In genomic region chr11:27234043-27234668, GRCh38 we compare ENCODE assay signal across 8 cellular contexts.
DNase-seq lines count a peak whose midpoint lies in the region; ATAC-seq and TF ChIP-seq lines count a peak whose summit lies in the region.

No MANE protein-coding gene starts in this region.

- H3K4me3 Mint-ChIP-seq in activated naive CD4-positive, alpha-beta T cell treated with anti-CD3 and anti-CD28 coated beads for 36 hours = no peak overlapping the region

- H3K4me1 Mint-ChIP-seq in activated naive CD4-positive, alpha-beta T cell treated with anti-CD3 and anti-CD28 coated beads for 36 hours (ENCODE audit: low read depth) = no peaks in the 10 kb centered on the region

- no peak for TF ChIP-seq CTCF in KMS-11 (conservative IDR thresholded peaks at IDR 0.05; ENCODE audit: low read depth, low read length)
- TF ChIP-seq CTCF in testis (IDR thresholded peaks at IDR 0.05) = no peak

- no peaks in the 10 kb centered on the region for H4K20me1 ChIP-seq in KMS-11 (ENCODE audit: insufficient read depth)

- H3K79me2 ChIP-seq in KMS-11 (ENCODE audit: insufficient read depth, low read depth) = no peaks in the 10 kb centered on the region

- H3K9me3 Mint-ChIP-seq in activated naive CD4-positive, alpha-beta T cell treated with anti-CD3 and anti-CD28 coated beads for 36 hours = no peaks in the 10 kb centered on the region

- WGBS in testis, 2 donors = 75 to 77% methylated on average over 10 of the region's 10 CpGs

- peak; percentile 88 for ATAC-seq in GM18508 (IDR thresholded peaks at IDR 0.05; ENCODE audit: insufficient read depth, unreplicated experiment)

- no peak overlapping the region for H3K4me3 ChIP-seq in KMS-11 (IDR thresholded peaks at IDR 0.05; ENCODE audit: insufficient read depth, low read depth, low read length)
- no peak overlapping the region for H3K4me3 ChIP-seq in testis

- H3K4me2 ChIP-seq in KMS-11 = peak overlapping the region; percentile 43

- no peak for TF ChIP-seq POLR2A in testis (IDR thresholded peaks at IDR 0.05)

- H3K36me3 ChIP-seq in KMS-11 (ENCODE audit: insufficient read depth) (no peaks in the 10 kb centered on the region), testis (ENCODE audit: low read depth, missing control alignments) (no peaks in the 10 kb centered on the region)

- CTCF ChIA-PET in activated naive CD4-positive, alpha-beta T cell treated with anti-CD3 and anti-CD28 coated beads for 36 hours (lab: Charles Lee) = no interaction called here

- intact Hi-C loops in testis (cut with DNase I; ENCODE audit: low total_unique reads) = no loop called here
- intact Hi-C loops in activated naive CD4-positive, alpha-beta T cell treated with anti-CD3 and anti-CD28 coated beads for 36 hours (cut with micrococcal nuclease) = no loop called here

- peak; percentile 68 for DNase-seq in GOT3 (lab: John Stamatoyannopoulos, UW)
- peak; percentile 10 for DNase-seq in SKM-1 (lab: John Stamatoyannopoulos, UW; ENCODE audit: unreplicated experiment)
- DNase-seq in kidney glomerular epithelial cell (lab: John Stamatoyannopoulos, UW) = peak; percentile 87
- DNase-seq in testis = no peak
- no peak for DNase-seq in activated naive CD4-positive, alpha-beta T cell treated with anti-CD3 and anti-CD28 coated beads for 36 hours
- DNase-seq in activated CD4-positive, CD25-positive, alpha-beta regulatory T cell treated with anti-CD3 and anti-CD28 coated beads, Interleukin-2, amount 50 U/mL, for 72 hours = no peak

- H3K9me3 ChIP-seq in testis = no peaks in the 10 kb centered on the region

- H3K27me3 ChIP-seq in KMS-11 (ENCODE audit: insufficient read depth, low read depth) = no peaks in the 10 kb centered on the region
- no peaks in the 10 kb centered on the region for H3K27me3 ChIP-seq in testis

- H3K4me1 ChIP-seq in KMS-11 (ENCODE audit: low read depth, poor library complexity, severe bottlenecking) (peaks cover 22% of the 10 kb centered on the region), testis (peaks cover 6% of the 10 kb centered on the region)

- peak overlapping the region; percentile 41; the same call in 1 of the 2 replicates for H3K9ac ChIP-seq in KMS-11

- no peaks in the 10 kb centered on the region for H3K36me3 Mint-ChIP-seq in activated naive CD4-positive, alpha-beta T cell treated with anti-CD3 and anti-CD28 coated beads for 36 hours (ENCODE audit: low read depth)

- H2AFZ ChIP-seq in KMS-11 (ENCODE audit: low read depth) = peak overlapping the region; percentile 14; the same call in 1 of the 2 replicates

- H3K27ac ChIP-seq in KMS-11 (peak overlapping the region; percentile 75), testis (no peak overlapping the region)

- peaks cover 2% of the 10 kb centered on the region for H3K27me3 Mint-ChIP-seq in activated naive CD4-positive, alpha-beta T cell treated with anti-CD3 and anti-CD28 coated beads for 36 hours (ENCODE audit: low read depth)

- H3K27ac Mint-ChIP-seq in activated naive CD4-positive, alpha-beta T cell treated with anti-CD3 and anti-CD28 coated beads for 36 hours = no peak overlapping the region

Comparison
In these comparisons a context has a peak if more than half of its experiments do, and no peak if none do; other contexts are left out.
1. DNase-seq: peak in GOT3 (single experiment), SKM-1 (single experiment) and kidney glomerular epithelial cell (single experiment); none in testis (single experiment), activated naive CD4-positive, alpha-beta T cell treated with anti-CD3 and anti-CD28 coated beads for 36 hours (single experiment) and activated CD4-positive, CD25-positive, alpha-beta regulatory T cell treated with anti-CD3 and anti-CD28 coated beads, Interleukin-2, amount 50 U/mL, for 72 hours (single experiment).